Comparison of ENCODE assay signal across 15 cellular contexts in the genomic region with DNA sequence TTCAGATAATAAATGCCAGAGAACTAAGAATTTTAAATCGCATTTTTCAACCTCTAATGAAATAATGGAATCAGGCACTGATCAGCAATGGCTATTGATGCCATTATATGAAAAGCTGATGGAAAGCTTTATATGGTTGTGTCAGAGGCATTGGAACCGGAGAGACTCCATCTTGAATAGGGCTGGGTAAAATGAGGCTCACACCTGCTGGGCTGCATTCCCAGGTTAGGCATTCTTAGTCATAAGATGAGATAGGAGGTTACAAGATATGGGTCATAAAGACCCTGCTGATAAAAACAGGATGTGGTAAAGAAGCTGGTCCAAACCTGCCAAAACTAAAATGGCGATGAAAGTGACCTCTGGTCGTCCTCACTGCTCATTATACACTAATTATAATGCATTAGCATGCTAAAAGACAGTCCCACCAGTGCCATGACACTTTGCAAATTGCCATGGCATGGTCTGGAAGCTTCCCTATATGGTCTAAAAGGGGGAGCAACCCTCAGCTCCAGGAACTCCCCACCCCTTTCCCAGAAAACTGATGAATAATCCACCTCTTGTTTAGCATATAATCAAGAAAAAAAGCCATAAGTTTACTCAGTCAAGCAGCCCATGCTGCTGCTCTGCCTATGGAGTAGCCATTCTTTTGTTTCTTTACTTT.
"Had no signal": no experiment of that assay in that cellular context is flagged by ENCODE, and none has a peak within 500 bp of the region (broad histone marks: within the 10 kb centered on the region; RNA-seq: fewer than 3 reads in every experiment).

No MANE protein-coding gene starts in this region.

- ATAC-seq: body of pancreas; esophagus mucosa; left lobe of liver; naive thymus-derived CD4-positive, alpha-beta T cell had no signal

- H3K9ac ChIP-seq: parathyroid adenoma had no signal

- H3K27ac ChIP-seq: body of pancreas, colonic mucosa, parathyroid adenoma, tibial artery, vagina had no signal

- H2AFZ ChIP-seq: parathyroid adenoma had no signal

- H3K4me1 ChIP-seq: colonic mucosa, parathyroid adenoma had no signal

- H3K27me3 ChIP-seq: body of pancreas, colonic mucosa, vagina had no signal

- H3K9me3 ChIP-seq: body of pancreas, colonic mucosa, tibial artery, vagina had no signal

- H3K27me3 Mint-ChIP-seq: activated naive CD4-positive, alpha-beta T cell treated with anti-CD3 and anti-CD28 coated beads, Interleukin-2, amount 10 ng/mL, durations not matched to agents 7 days and 5 days; naive thymus-derived CD4-positive, alpha-beta T cell had no signal

- H3K36me3 Mint-ChIP-seq: activated naive CD4-positive, alpha-beta T cell treated with anti-CD3 and anti-CD28 coated beads, Interleukin-2, amount 10 ng/mL, durations not matched to agents 7 days and 5 days had no signal

- H3K79me2 ChIP-seq: parathyroid adenoma had no signal

- DNase-seq: activated CD4-positive, alpha-beta T cell treated with anti-CD3 and anti-CD28 coated beads, Interleukin-2, amount 50 U/mL, for 4 hours; activated CD4-positive, CD25-positive, alpha-beta regulatory T cell; activated naive CD4-positive, alpha-beta T cell treated with anti-CD3 and anti-CD28 coated beads, Interleukin-2, amount 10 ng/mL, durations not matched to agents 7 days and 5 days; body of pancreas; central memory CD4-positive, alpha-beta T cell; colonic mucosa; islet precursor cell; naive thymus-derived CD4-positive, alpha-beta T cell; stimulated activated CD4-positive, alpha-beta T cell treated with anti-CD3 and anti-CD28 coated beads, Interleukin-1b, Interleukin-23, amount 100 ng/mL, for 48 hours; SW 1271; tibial artery had no signal

- H3K9me3 Mint-ChIP-seq: activated naive CD4-positive, alpha-beta T cell treated with anti-CD3 and anti-CD28 coated beads, Interleukin-2, amount 10 ng/mL, durations not matched to agents 7 days and 5 days had no signal

- H3K4me3 Mint-ChIP-seq: activated naive CD4-positive, alpha-beta T cell treated with anti-CD3 and anti-CD28 coated beads, Interleukin-2, amount 10 ng/mL, durations not matched to agents 7 days and 5 days; naive thymus-derived CD4-positive, alpha-beta T cell had no signal

- H3K27ac Mint-ChIP-seq: activated naive CD4-positive, alpha-beta T cell treated with anti-CD3 and anti-CD28 coated beads, Interleukin-2, amount 10 ng/mL, durations not matched to agents 7 days and 5 days had no signal

- H3K4me3 ChIP-seq: body of pancreas, colonic mucosa, tibial artery, vagina had no signal

- H3K36me3 ChIP-seq: colonic mucosa, tibial artery, vagina had no signal
